In the genomic region with DNA sequence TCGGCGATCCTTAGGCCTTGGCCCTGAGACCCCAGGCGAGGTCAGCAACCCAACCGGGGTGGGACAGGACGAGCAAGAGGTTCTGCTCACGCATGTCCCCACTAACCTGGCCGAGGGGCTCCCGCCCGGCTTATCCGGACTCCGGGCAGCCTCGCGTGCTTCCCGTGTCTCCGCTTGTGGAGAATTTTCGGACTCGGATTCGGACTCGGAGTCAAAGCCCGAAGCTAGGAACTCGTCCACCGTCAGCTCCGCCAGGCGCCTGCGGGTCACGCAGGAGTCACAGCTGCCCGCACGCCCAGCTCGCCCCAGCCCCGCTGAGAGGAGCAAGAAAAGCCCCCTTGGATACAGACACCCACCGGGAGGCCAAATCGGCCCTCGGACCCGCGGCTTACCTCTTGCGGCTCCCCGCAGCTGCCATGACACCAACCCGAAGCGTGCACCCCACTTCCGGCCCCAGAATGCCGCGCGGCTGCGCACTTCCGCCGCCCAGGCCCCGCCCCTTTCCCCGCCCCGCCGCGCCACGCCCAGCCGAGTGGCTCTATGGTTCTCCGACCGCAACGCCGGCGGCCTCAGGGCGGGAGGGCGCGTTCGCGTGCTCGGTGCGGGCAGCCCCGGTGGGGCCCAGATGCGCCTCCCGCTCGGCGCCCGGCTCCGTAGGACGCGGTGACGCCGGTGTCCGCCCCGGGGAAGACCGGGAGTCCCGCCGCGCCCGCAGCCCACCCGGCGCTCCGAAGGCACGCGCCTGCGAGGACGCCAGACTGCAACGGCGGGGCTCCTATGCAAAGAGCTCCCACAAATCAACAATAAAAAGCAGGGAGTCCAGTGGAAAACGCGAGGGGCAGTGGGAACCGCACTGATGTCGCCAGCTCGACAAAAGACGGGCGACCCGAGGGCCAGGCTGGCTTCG, we compare ENCODE assay signal across 1 cellular context.
A peak's percentile ranks its signal among the peaks of the same experiment; 100 is the strongest.
TF ChIP-seq lines count a peak whose summit lies in the region.

A gene (minus strand): TSS at position 434 of the 907 bp plus-strand sequence. CDS start 16 bp downstream, at position 418.

TF ChIP-seq in HepG2, 621 proteins besides CTCF, POLR2A, EP300 and RAD21 (continued from another document and continues in another):
- TF ChIP-seq, protein P1, sequence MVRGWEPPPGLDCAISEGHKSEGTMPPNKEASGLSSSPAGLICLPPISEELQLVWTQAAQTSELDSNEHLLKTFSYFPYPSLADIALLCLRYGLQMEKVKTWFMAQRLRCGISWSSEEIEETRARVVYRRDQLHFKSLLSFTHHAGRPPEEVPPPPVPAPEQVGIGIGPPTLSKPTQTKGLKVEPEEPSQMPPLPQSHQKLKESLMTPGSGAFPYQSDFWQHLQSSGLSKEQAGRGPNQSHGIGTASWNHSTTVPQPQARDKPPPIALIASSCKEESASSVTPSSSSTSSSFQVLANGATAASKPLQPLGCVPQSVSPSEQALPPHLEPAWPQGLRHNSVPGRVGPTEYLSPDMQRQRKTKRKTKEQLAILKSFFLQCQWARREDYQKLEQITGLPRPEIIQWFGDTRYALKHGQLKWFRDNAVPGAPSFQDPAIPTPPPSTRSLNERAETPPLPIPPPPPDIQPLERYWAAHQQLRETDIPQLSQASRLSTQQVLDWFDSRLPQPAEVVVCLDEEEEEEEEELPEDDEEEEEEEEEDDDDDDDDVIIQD (CRISPR knock-in tag; IDR thresholded peaks at IDR 0.05; ENCODE audit: low read depth) = no peak
- no peak for TF ChIP-seq MIER3 (CRISPR knock-in tag; IDR thresholded peaks at IDR 0.05; ENCODE audit: borderline replicate concordance)
- TF ChIP-seq ZNF326 (CRISPR knock-in tag; IDR thresholded peaks at IDR 0.05; ENCODE audit: borderline replicate concordance) = no peak
- no peak for TF ChIP-seq TSC22D2 (CRISPR knock-in tag; IDR thresholded peaks at IDR 0.05; ENCODE audit: borderline replicate concordance)
- TF ChIP-seq KLF9 (CRISPR knock-in tag; IDR thresholded peaks at IDR 0.05; ENCODE audit: low read depth) = no peak
- TF ChIP-seq ZFAT (CRISPR knock-in tag; conservative IDR thresholded peaks at IDR 0.05) = no peak
- TF ChIP-seq, protein P2, sequence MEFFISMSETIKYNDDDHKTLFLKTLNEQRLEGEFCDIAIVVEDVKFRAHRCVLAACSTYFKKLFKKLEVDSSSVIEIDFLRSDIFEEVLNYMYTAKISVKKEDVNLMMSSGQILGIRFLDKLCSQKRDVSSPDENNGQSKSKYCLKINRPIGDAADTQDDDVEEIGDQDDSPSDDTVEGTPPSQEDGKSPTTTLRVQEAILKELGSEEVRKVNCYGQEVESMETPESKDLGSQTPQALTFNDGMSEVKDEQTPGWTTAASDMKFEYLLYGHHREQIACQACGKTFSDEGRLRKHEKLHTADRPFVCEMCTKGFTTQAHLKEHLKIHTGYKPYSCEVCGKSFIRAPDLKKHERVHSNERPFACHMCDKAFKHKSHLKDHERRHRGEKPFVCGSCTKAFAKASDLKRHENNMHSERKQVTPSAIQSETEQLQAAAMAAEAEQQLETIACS (CRISPR knock-in tag; IDR thresholded peaks at IDR 0.05) = 0 out of 2 replicates have a peak, but pooled peaks have one; percentile 42
- 0 out of 2 replicates have a peak, but pooled peaks have one; percentile 19 for TF ChIP-seq ZNF317 (CRISPR knock-in tag; IDR thresholded peaks at IDR 0.05)
- TF ChIP-seq ERF (CRISPR knock-in tag; IDR thresholded peaks at IDR 0.05) = no peak
- TF ChIP-seq PHF20 (CRISPR knock-in tag; IDR thresholded peaks at IDR 0.05) = peak; percentile 89
- TF ChIP-seq, protein P3, sequence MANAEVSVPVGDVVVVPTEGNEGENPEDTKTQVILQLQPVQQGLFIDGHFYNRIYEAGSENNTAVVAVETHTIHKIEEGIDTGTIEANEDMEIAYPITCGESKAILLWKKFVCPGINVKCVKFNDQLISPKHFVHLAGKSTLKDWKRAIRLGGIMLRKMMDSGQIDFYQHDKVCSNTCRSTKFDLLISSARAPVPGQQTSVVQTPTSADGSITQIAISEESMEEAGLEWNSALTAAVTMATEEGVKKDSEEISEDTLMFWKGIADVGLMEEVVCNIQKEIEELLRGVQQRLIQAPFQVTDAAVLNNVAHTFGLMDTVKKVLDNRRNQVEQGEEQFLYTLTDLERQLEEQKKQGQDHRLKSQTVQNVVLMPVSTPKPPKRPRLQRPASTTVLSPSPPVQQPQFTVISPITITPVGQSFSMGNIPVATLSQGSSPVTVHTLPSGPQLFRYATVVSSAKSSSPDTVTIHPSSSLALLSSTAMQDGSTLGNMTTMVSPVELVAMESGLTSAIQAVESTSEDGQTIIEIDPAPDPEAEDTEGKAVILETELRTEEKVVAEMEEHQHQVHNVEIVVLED (CRISPR knock-in tag; IDR thresholded peaks at IDR 0.05; ENCODE audit: borderline replicate concordance) = peak; percentile 80; the same call in 1 of the 2 replicates
- TF ChIP-seq DNMT3B (CRISPR knock-in tag; conservative IDR thresholded peaks at IDR 0.05) = no peak
- TF ChIP-seq, protein P4, sequence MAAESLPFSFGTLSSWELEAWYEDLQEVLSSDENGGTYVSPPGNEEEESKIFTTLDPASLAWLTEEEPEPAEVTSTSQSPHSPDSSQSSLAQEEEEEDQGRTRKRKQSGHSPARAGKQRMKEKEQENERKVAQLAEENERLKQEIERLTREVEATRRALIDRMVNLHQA (CRISPR knock-in tag; IDR thresholded peaks at IDR 0.05) = no peak
- TF ChIP-seq SP1 (IDR thresholded peaks at IDR 0.05) = no peak
- peak; percentile 93 for TF ChIP-seq SP1 (CRISPR knock-in tag; IDR thresholded peaks at IDR 0.05)
- no peak for TF ChIP-seq ADNP (CRISPR knock-in tag; IDR thresholded peaks at IDR 0.05)
- TF ChIP-seq FOXJ3 (CRISPR knock-in tag; IDR thresholded peaks at IDR 0.05; ENCODE audit: borderline replicate concordance) = no peak
- TF ChIP-seq ZNF253 (CRISPR knock-in tag; IDR thresholded peaks at IDR 0.05; ENCODE audit: borderline replicate concordance) = no peak
- no peak for TF ChIP-seq ZNF550 (CRISPR knock-in tag; IDR thresholded peaks at IDR 0.05; ENCODE audit: borderline replicate concordance)
- TF ChIP-seq MED1 (CRISPR knock-in tag; IDR thresholded peaks at IDR 0.05) = peak; percentile 25; the same call in 1 of the 2 replicates
- TF ChIP-seq ZNF790 (CRISPR knock-in tag; IDR thresholded peaks at IDR 0.05; ENCODE audit: borderline replicate concordance) = no peak
- no peak for TF ChIP-seq NCOR1 (IDR thresholded peaks at IDR 0.05; ENCODE audit: borderline replicate concordance, low read length)
- TF ChIP-seq ZNF703 (CRISPR knock-in tag; IDR thresholded peaks at IDR 0.05; ENCODE audit: borderline replicate concordance) = no peak
- no peak for TF ChIP-seq TMF1 (CRISPR knock-in tag; IDR thresholded peaks at IDR 0.05; ENCODE audit: low read depth)
- no peak for TF ChIP-seq STAT5B (CRISPR knock-in tag; IDR thresholded peaks at IDR 0.05)
- TF ChIP-seq, protein P5, sequence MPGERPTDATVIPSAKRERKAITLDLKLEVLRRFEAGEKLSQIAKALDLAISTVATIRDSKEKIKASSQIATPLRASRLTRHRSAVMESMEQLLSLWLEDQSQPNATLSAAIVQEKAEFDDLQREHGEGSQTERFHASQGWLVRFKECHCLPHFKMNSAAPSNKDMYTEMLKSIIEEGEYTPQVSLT (CRISPR knock-in tag; IDR thresholded peaks at IDR 0.05; ENCODE audit: borderline replicate concordance, low read depth) = no peak
- TF ChIP-seq, protein P6, sequence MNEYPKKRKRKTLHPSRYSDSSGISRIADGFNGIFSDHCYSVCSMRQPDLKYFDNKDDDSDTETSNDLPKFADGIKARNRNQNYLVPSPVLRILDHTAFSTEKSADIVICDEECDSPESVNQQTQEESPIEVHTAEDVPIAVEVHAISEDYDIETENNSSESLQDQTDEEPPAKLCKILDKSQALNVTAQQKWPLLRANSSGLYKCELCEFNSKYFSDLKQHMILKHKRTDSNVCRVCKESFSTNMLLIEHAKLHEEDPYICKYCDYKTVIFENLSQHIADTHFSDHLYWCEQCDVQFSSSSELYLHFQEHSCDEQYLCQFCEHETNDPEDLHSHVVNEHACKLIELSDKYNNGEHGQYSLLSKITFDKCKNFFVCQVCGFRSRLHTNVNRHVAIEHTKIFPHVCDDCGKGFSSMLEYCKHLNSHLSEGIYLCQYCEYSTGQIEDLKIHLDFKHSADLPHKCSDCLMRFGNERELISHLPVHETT (CRISPR knock-in tag; conservative IDR thresholded peaks at IDR 0.05) = peak; percentile 90
- TF ChIP-seq, protein P7, sequence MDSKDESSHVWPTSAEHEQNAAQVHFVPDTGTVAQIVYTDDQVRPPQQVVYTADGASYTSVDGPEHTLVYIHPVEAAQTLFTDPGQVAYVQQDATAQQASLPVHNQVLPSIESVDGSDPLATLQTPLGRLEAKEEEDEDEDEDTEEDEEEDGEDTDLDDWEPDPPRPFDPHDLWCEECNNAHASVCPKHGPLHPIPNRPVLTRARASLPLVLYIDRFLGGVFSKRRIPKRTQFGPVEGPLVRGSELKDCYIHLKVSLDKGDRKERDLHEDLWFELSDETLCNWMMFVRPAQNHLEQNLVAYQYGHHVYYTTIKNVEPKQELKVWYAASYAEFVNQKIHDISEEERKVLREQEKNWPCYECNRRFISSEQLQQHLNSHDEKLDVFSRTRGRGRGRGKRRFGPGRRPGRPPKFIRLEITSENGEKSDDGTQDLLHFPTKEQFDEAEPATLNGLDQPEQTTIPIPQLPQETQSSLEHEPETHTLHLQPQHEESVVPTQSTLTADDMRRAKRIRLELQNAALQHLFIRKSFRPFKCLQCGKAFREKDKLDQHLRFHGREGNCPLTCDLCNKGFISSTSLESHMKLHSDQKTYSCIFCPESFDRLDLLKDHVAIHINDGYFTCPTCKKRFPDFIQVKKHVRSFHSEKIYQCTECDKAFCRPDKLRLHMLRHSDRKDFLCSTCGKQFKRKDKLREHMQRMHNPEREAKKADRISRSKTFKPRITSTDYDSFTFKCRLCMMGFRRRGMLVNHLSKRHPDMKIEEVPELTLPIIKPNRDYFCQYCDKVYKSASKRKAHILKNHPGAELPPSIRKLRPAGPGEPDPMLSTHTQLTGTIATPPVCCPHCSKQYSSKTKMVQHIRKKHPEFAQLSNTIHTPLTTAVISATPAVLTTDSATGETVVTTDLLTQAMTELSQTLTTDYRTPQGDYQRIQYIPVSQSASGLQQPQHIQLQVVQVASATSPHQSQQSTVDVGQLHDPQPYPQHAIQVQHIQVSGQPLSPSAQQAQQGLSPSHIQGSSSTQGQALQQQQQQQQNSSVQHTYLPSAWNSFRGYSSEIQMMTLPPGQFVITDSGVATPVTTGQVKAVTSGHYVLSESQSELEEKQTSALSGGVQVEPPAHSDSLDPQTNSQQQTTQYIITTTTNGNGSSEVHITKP (CRISPR knock-in tag; IDR thresholded peaks at IDR 0.05; ENCODE audit: low read depth) = no peak
- TF ChIP-seq, protein P8, sequence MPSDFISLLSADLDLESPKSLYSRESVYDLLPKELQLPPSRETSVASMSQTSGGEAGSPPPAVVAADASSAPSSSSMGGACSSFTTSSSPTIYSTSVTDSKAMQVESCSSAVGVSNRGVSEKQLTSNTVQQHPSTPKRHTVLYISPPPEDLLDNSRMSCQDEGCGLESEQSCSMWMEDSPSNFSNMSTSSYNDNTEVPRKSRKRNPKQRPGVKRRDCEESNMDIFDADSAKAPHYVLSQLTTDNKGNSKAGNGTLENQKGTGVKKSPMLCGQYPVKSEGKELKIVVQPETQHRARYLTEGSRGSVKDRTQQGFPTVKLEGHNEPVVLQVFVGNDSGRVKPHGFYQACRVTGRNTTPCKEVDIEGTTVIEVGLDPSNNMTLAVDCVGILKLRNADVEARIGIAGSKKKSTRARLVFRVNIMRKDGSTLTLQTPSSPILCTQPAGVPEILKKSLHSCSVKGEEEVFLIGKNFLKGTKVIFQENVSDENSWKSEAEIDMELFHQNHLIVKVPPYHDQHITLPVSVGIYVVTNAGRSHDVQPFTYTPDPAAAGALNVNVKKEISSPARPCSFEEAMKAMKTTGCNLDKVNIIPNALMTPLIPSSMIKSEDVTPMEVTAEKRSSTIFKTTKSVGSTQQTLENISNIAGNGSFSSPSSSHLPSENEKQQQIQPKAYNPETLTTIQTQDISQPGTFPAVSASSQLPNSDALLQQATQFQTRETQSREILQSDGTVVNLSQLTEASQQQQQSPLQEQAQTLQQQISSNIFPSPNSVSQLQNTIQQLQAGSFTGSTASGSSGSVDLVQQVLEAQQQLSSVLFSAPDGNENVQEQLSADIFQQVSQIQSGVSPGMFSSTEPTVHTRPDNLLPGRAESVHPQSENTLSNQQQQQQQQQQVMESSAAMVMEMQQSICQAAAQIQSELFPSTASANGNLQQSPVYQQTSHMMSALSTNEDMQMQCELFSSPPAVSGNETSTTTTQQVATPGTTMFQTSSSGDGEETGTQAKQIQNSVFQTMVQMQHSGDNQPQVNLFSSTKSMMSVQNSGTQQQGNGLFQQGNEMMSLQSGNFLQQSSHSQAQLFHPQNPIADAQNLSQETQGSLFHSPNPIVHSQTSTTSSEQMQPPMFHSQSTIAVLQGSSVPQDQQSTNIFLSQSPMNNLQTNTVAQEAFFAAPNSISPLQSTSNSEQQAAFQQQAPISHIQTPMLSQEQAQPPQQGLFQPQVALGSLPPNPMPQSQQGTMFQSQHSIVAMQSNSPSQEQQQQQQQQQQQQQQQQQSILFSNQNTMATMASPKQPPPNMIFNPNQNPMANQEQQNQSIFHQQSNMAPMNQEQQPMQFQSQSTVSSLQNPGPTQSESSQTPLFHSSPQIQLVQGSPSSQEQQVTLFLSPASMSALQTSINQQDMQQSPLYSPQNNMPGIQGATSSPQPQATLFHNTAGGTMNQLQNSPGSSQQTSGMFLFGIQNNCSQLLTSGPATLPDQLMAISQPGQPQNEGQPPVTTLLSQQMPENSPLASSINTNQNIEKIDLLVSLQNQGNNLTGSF (CRISPR knock-in tag; IDR thresholded peaks at IDR 0.05) = peak; percentile 58; the same call in 1 of the 2 replicates
- peak; percentile 41; the same call in 1 of the 2 replicates for TF ChIP-seq ZNF589 (CRISPR knock-in tag; conservative IDR thresholded peaks at IDR 0.05)
- no peak for TF ChIP-seq CENPX (CRISPR knock-in tag; IDR thresholded peaks at IDR 0.05)
- TF ChIP-seq ZNF367 (CRISPR knock-in tag; IDR thresholded peaks at IDR 0.05; ENCODE audit: borderline replicate concordance) = no peak
- TF ChIP-seq SMAD3 (CRISPR knock-in tag; IDR thresholded peaks at IDR 0.05) = peak; percentile 44; the same call in 1 of the 2 replicates
- TF ChIP-seq ZNF766 (CRISPR knock-in tag; IDR thresholded peaks at IDR 0.05; ENCODE audit: borderline replicate concordance) = no peak
- TF ChIP-seq ZNF343 (CRISPR knock-in tag; IDR thresholded peaks at IDR 0.05) = no peak
- no peak for TF ChIP-seq FOXK2 (IDR thresholded peaks at IDR 0.05)
- TF ChIP-seq, protein P9, sequence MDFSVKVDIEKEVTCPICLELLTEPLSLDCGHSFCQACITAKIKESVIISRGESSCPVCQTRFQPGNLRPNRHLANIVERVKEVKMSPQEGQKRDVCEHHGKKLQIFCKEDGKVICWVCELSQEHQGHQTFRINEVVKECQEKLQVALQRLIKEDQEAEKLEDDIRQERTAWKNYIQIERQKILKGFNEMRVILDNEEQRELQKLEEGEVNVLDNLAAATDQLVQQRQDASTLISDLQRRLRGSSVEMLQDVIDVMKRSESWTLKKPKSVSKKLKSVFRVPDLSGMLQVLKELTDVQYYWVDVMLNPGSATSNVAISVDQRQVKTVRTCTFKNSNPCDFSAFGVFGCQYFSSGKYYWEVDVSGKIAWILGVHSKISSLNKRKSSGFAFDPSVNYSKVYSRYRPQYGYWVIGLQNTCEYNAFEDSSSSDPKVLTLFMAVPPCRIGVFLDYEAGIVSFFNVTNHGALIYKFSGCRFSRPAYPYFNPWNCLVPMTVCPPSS (IDR thresholded peaks at IDR 0.05) = no peak
- TF ChIP-seq PRPF4 (IDR thresholded peaks at IDR 0.05; ENCODE audit: low read depth, low read length, poor library complexity, severe bottlenecking) = no peak
- TF ChIP-seq, protein P10, sequence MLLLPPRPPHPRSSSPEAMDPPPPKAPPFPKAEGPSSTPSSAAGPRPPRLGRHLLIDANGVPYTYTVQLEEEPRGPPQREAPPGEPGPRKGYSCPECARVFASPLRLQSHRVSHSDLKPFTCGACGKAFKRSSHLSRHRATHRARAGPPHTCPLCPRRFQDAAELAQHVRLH (CRISPR knock-in tag; IDR thresholded peaks at IDR 0.05; ENCODE audit: borderline replicate concordance, low read depth) = 0 out of 2 replicates have a peak, but pooled peaks have one; percentile 65
- TF ChIP-seq KLF16 (CRISPR knock-in tag; IDR thresholded peaks at IDR 0.05) = 0 out of 4 replicates have a peak, but pooled peaks of 1 of the 2 experiments have one; percentile 58
